In genomic region chr21:41091561-41091960, GRCh38 we compare ENCODE assay signal across 30 cellular contexts.
"Had no signal": no experiment of that assay in that cellular context is flagged by ENCODE, and none has a peak within 500 bp of the region (broad histone marks: within the 10 kb centered on the region; RNA-seq: fewer than 3 reads in every experiment).

No MANE protein-coding gene starts in this region.

- FAIRE-seq: bronchial epithelial cell, TTC549 had no signal

- H3K36me3 ChIP-seq: ascending aorta, cardiac muscle cell had no signal

- H3K27ac ChIP-seq: ascending aorta, VCaP had no signal

- H3K27me3 ChIP-seq: ascending aorta, cardiac muscle cell had no signal

- H3K4me1 ChIP-seq: ascending aorta had no signal

- DNase-seq: activated B cell treated with CpG ODN at 0.5 μM for 24 hours; activated CD4-positive, alpha-beta memory T cell treated with anti-CD3 and anti-CD28 coated beads for 36 hours; activated CD4-positive, alpha-beta T cell treated with anti-CD3 and anti-CD28 coated beads for 4 hours; activated CD4-positive, alpha-beta T cell treated with anti-CD3 and anti-CD28 coated beads, Interleukin-2, amount 10 ng/mL, durations not matched to agents 24 days and 14 days; activated CD4-positive, alpha-beta T cell treated with anti-CD3 and anti-CD28 coated beads, Interleukin-2, amount 50 U/mL, for 1 hour; activated CD4-positive, alpha-beta T cell treated with anti-CD3 and anti-CD28 coated beads, Interleukin-2, amount 50 U/mL, for 4 hours; activated CD4-positive, CD25-positive, alpha-beta regulatory T cell treated with anti-CD3 and anti-CD28 coated beads, Interleukin-2, amount 50 U/mL, for 72 hours; activated CD8-positive, alpha-beta memory T cell treated with anti-CD3 and anti-CD28 coated beads, Interleukin-2, amount 50 U/mL, for 4 hours; activated CD8-positive, alpha-beta T cell treated with anti-CD3 and anti-CD28 coated beads for 36 hours; activated effector memory CD4-positive, alpha-beta T cell treated with anti-CD3 and anti-CD28 coated beads, Interleukin-2, amount 50 U/mL, for 16 hours; activated gamma-delta T cell treated with Interleukin-2 at 50 U/mL for 16 hours; activated naive CD4-positive, alpha-beta T cell; activated naive CD4-positive, alpha-beta T cell treated with anti-CD3 and anti-CD28 coated beads for 36 hours; activated naive CD4-positive, alpha-beta T cell treated with anti-CD3 and anti-CD28 coated beads, Interleukin-2, amount 50 U/mL, for 16 hours; activated naive CD8-positive, alpha-beta T cell treated with anti-CD3 and anti-CD28 coated beads for 36 hours; activated T-cell treated with anti-CD3 and anti-CD28 coated beads for 4 hours; activated T-cell treated with anti-CD3 and anti-CD28 coated beads, Interleukin-2, amount 50 U/mL, for 1 hour; activated T-cell treated with anti-CD3 and anti-CD28 coated beads, Interleukin-2, amount 50 U/mL, for 4 hours; activated T-cell treated with anti-CD3 and anti-CD28 coated beads, Interleukin-2, amount 50 U/mL, for 72 hours; amygdala; anterior cingulate cortex; caudate nucleus; cerebellar nuclear complex; T-helper 2 cell; T-helper 9 cell had no signal

- H3K4me3 ChIP-seq: ascending aorta, cardiac muscle cell had no signal

- H3K9me3 ChIP-seq: ascending aorta had no signal
